Comparison of ENCODE assay signal across 20 cellular contexts in genomic region chrX:81900522-81900921, GRCh38.
"Had no signal": no experiment of that assay in that cellular context is flagged by ENCODE, and none has a peak within 500 bp of the region (broad histone marks: within the 10 kb centered on the region; RNA-seq: fewer than 3 reads in every experiment).

No MANE protein-coding gene starts in this region.

- DNase-seq: hippocampal formation; left colon; left lung; lower lobe of right lung; mammary epithelial cell; mesenchymal stem cell; naive thymus-derived CD8-positive, alpha-beta T cell; nucleus accumbens; psoas muscle; right lobe of liver; stimulated activated CD4-positive, alpha-beta T cell treated with anti-CD3 and anti-CD28 coated beads, Interleukin-1b, Interleukin-23, amount 100 ng/mL, for 48 hours; stimulated activated CD4-positive, alpha-beta T cell treated with anti-CD3 and anti-CD28 coated beads, Interleukin-2, amount 100 ng/mL, for 48 hours; stimulated activated CD4-positive, alpha-beta T cell treated with anti-CD3 and anti-CD28 coated beads, Interleukin-4, amount 100 ng/mL, for 4 hours; stimulated activated CD8-positive, alpha-beta memory T cell treated with anti-CD3 and anti-CD28 coated beads, Interleukin-4, amount 100 ng/mL, for 48 hours; stimulated activated naive CD4-positive, alpha-beta T cell treated with Interleukin-2 at 50 U/mL for 16 hours; stimulated activated naive CD8-positive, alpha-beta T cell treated with anti-CD3 and anti-CD28 coated beads, Interleukin-15, amount 100 ng/mL, for 72 hours; substantia nigra; uterus had no signal

- FAIRE-seq: keratinocyte had no signal

- ATAC-seq: left colon; left lung; lower lobe of right lung; naive thymus-derived CD8-positive, alpha-beta T cell; psoas muscle; stimulated activated memory B cell treated with anti-CD40 and anti-IgM and Interleukin-4, amounts not matched to agents 10 μg/mL and 1 μg/mL and 100 μg/mL, for 72 hours; stimulated activated naive CD8-positive, alpha-beta T cell treated with anti-CD3 and anti-CD28 coated beads, Interleukin-15, amount 100 ng/mL, for 72 hours had no signal
